ENCODE assay signal across 22 cellular contexts in genomic region chr16:78976212-78976611, GRCh38.
DNase-seq lines count a peak whose midpoint lies in the region; ATAC-seq and TF ChIP-seq lines count a peak whose summit lies in the region.
"Had no signal": no experiment of that assay in that cellular context is flagged by ENCODE, and none has a peak within 500 bp of the region (broad histone marks: within the 10 kb centered on the region; RNA-seq: fewer than 3 reads in every experiment).

No MANE protein-coding gene starts in this region.

- H3K4me3 Mint-ChIP-seq in activated CD4-positive, alpha-beta T cell treated with anti-CD3 and anti-CD28 coated beads for 36 hours = no peak overlapping the region
- H3K4me3 Mint-ChIP-seq in activated T-helper 17 cell treated with anti-CD3 and anti-CD28 coated beads, Interleukin-2, amount 50 U/mL, for 72 hours = peak overlapping the region; percentile 65
- H3K4me3 Mint-ChIP-seq: CD4-positive, CD25-positive, alpha-beta regulatory T cell had no signal

- intact Hi-C loops in activated CD4-positive, alpha-beta T cell treated with anti-CD3 and anti-CD28 coated beads for 36 hours (cut with DNase I, micrococcal nuclease) = no loop called here
- intact Hi-C loops in ovary (cut with DNase I) = loop anchor here in 1 of 4 donors (10.0 kb wide), 1 partner anchor 1211 kb away; no protein-coding TSS in a partner anchor

- no peaks in the 10 kb centered on the region for H3K9me3 ChIP-seq in ovary
- H3K9me3 ChIP-seq: tibial artery had no signal

- POLR2A ChIA-PET in activated CD4-positive, alpha-beta T cell treated with anti-CD3 and anti-CD28 coated beads for 36 hours (lab: Charles Lee) = interaction anchor here (0.6 to 0.9 kb wide), 2 partner anchors 83 to 98 kb away, joined by 3 to 4 read pairs; no protein-coding TSS in a partner anchor

- 97 to 98% (median 97%) methylated on average over 10 of the region's 10 CpGs for WGBS in ovary, 3 donors

- peak overlapping the region; percentile 52 for H3K27ac Mint-ChIP-seq in activated CD4-positive, alpha-beta T cell treated with anti-CD3 and anti-CD28 coated beads for 36 hours
- peak overlapping the region; percentile 89 for H3K27ac Mint-ChIP-seq in activated T-helper 17 cell treated with anti-CD3 and anti-CD28 coated beads, Interleukin-2, amount 50 U/mL, for 72 hours
- H3K27ac Mint-ChIP-seq: activated naive CD4-positive, alpha-beta T cell treated with anti-CD3 and anti-CD28 coated beads, Interleukin-2, amount 50 U/mL, for 72 hours; CD4-positive, CD25-positive, alpha-beta regulatory T cell had no signal

- H3K36me3 ChIP-seq in ovary = no peaks in the 10 kb centered on the region
- H3K36me3 ChIP-seq: tibial artery had no signal

- H3K4me3 ChIP-seq in ovary = no peak overlapping the region
- H3K4me3 ChIP-seq: tibial artery had no signal

- H3K36me3 Mint-ChIP-seq in activated CD4-positive, alpha-beta T cell treated with anti-CD3 and anti-CD28 coated beads for 36 hours (ENCODE audit: low read depth) = peaks cover 3% of the 10 kb centered on the region
- no peaks in the 10 kb centered on the region for H3K36me3 Mint-ChIP-seq in activated T-helper 17 cell treated with anti-CD3 and anti-CD28 coated beads, Interleukin-2, amount 50 U/mL, for 72 hours (ENCODE audit: low read depth)
- H3K36me3 Mint-ChIP-seq: activated naive CD4-positive, alpha-beta T cell treated with anti-CD3 and anti-CD28 coated beads, Interleukin-2, amount 50 U/mL, for 72 hours; CD4-positive, CD25-positive, alpha-beta regulatory T cell had no signal

- H3K4me1 Mint-ChIP-seq in activated CD4-positive, alpha-beta T cell treated with anti-CD3 and anti-CD28 coated beads for 36 hours = peaks cover 13% of the 10 kb centered on the region
- H3K4me1 Mint-ChIP-seq in activated T-helper 17 cell treated with anti-CD3 and anti-CD28 coated beads, Interleukin-2, amount 50 U/mL, for 72 hours = peaks cover 22% of the 10 kb centered on the region

- H3K27me3 ChIP-seq in ovary = no peaks in the 10 kb centered on the region
- H3K27me3 ChIP-seq: tibial artery had no signal

- no peak overlapping the region for H3K27ac ChIP-seq in ovary
- H3K27ac ChIP-seq: tibial artery had no signal

- no peaks in the 10 kb centered on the region for H3K9me3 Mint-ChIP-seq in activated CD4-positive, alpha-beta T cell treated with anti-CD3 and anti-CD28 coated beads for 36 hours (ENCODE audit: low read depth)
- no peaks in the 10 kb centered on the region for H3K9me3 Mint-ChIP-seq in activated T-helper 17 cell treated with anti-CD3 and anti-CD28 coated beads, Interleukin-2, amount 50 U/mL, for 72 hours
- H3K9me3 Mint-ChIP-seq: activated naive CD4-positive, alpha-beta T cell treated with anti-CD3 and anti-CD28 coated beads, Interleukin-2, amount 50 U/mL, for 72 hours; CD4-positive, CD25-positive, alpha-beta regulatory T cell had no signal

- CTCF ChIA-PET in activated CD4-positive, alpha-beta T cell treated with anti-CD3 and anti-CD28 coated beads for 36 hours (lab: Charles Lee) = interaction anchor here (0.7 to 0.9 kb wide), 2 partner anchors 198 to 279 kb away, joined by 3 read pairs; no protein-coding TSS in a partner anchor

- peak; percentile 93 for ATAC-seq in activated CD4-positive, alpha-beta T cell treated with anti-CD3 and anti-CD28 coated beads for 36 hours
- peak; percentile 94 for ATAC-seq in activated T-helper 17 cell treated with anti-CD3 and anti-CD28 coated beads, Interleukin-2, amount 50 U/mL, for 72 hours (replicated peaks)
- ATAC-seq: HCT116 had no signal

- DNase-seq in activated CD4-positive, alpha-beta T cell treated with anti-CD3 and anti-CD28 coated beads for 36 hours = peak; percentile 71
- DNase-seq in activated CD4-positive, alpha-beta T cell treated with anti-CD3 and anti-CD28 coated beads, Interleukin-2, amount 50 U/mL, for 4 hours = no peak
- DNase-seq in Daoy (ENCODE audit: low read depth) = peak; percentile 77
- peak; percentile 49 to 56 for DNase-seq in stimulated activated CD4-positive, alpha-beta T cell treated with anti-CD3 and anti-CD28 coated beads, Interleukin-2, amount 100 ng/mL, for 24 hours
- DNase-seq in SKM-1 (lab: John Stamatoyannopoulos, UW; ENCODE audit: unreplicated experiment) = no peak
- DNase-seq in hepatic stellate cell (ENCODE audit: low spot score) = no peak
- DNase-seq in ovary = no peak
- DNase-seq: 8988T; activated CD8-positive, alpha-beta memory T cell treated with anti-CD3 and anti-CD28 coated beads, Interleukin-2, amount 50 U/mL, for 4 hours; effector CD4-positive, alpha-beta T cell; glutamatergic neuron; Karpas-422; kidney; NCI-H1436 treated with DMSO at 0.1 percent for 48 hours; NCI-H2107; NCI-H446 treated with DMSO at 0.1 percent for 48 hours; RPMI8226; tibial artery had no signal

- TF ChIP-seq EP300 in ovary (IDR thresholded peaks at IDR 0.05) = no peak

- TF ChIP-seq CTCF in ovary (IDR thresholded peaks at IDR 0.05) = no peak

- TF ChIP-seq POLR2A in ovary (IDR thresholded peaks at IDR 0.05) = no peak

- H3K27me3 Mint-ChIP-seq in activated CD4-positive, alpha-beta T cell treated with anti-CD3 and anti-CD28 coated beads for 36 hours = no peaks in the 10 kb centered on the region
- H3K27me3 Mint-ChIP-seq in activated T-helper 17 cell treated with anti-CD3 and anti-CD28 coated beads, Interleukin-2, amount 50 U/mL, for 72 hours = no peaks in the 10 kb centered on the region
- H3K27me3 Mint-ChIP-seq: CD4-positive, CD25-positive, alpha-beta regulatory T cell had no signal

- H3K4me1 ChIP-seq in ovary (ENCODE audit: insufficient read depth) = peaks cover 8% of the 10 kb centered on the region
- H3K4me1 ChIP-seq: tibial artery had no signal

Comparison
In these comparisons a context has a peak if more than half of its experiments do, and no peak if none do; other contexts are left out.
1. DNase-seq: peak in activated CD4-positive, alpha-beta T cell treated with anti-CD3 and anti-CD28 coated beads for 36 hours (single experiment), Daoy (single experiment) and stimulated activated CD4-positive, alpha-beta T cell treated with anti-CD3 and anti-CD28 coated beads, Interleukin-2, amount 100 ng/mL, for 24 hours (2 of 2); none in activated CD4-positive, alpha-beta T cell treated with anti-CD3 and anti-CD28 coated beads, Interleukin-2, amount 50 U/mL, for 4 hours (0 of 2), SKM-1 (single experiment), hepatic stellate cell (single experiment) and ovary (0 of 5).